ENCODE assay signal across 1 cellular context in genomic region chr21:43718872-43719747, GRCh38.
TF ChIP-seq lines count a peak whose summit lies in the region.

Gene PDXK (plus strand): TSS chr21:43719129. CDS start chr21:43719295, 166 bp downstream.

TF ChIP-seq in GM12878, 131 proteins besides CTCF, POLR2A, EP300 and RAD21 (continued from another document):
- TF ChIP-seq RELA (IDR thresholded peaks at IDR 0.05; ENCODE audit: borderline replicate concordance, partially characterized antibody) (peak; percentile 59), HCFC1 (IDR thresholded peaks at IDR 0.05; ENCODE audit: low read length) (no peak), FOXK2 (IDR thresholded peaks at IDR 0.05) (no peak), BHLHE40 (IDR thresholded peaks at IDR 0.05; ENCODE audit: borderline replicate concordance in 1 of 2, low read depth in 2 of 2, low read length in 1 of 2) (peak; percentile 37 to 88), RB1 (IDR thresholded peaks at IDR 0.05; ENCODE audit: borderline replicate concordance) (peak; percentile 84), NKRF (conservative IDR thresholded peaks at IDR 0.05) (peak; percentile 75), SIN3A (IDR thresholded peaks at IDR 0.05; ENCODE audit: low read depth, low read length) (0 out of 2 replicates have a peak, but pooled peaks have one; percentile 51), IRF4 (IDR thresholded peaks at IDR 0.05; ENCODE audit: low read depth, low read length) (no peak), SMARCA5 (IDR thresholded peaks at IDR 0.05) (peak; percentile 72; the same call in 1 of the 2 replicates), ESRRA (IDR thresholded peaks at IDR 0.05; ENCODE audit: low read length) (no peak), SREBF2 (IDR thresholded peaks at IDR 0.05; ENCODE audit: low read length) (no peak), CREM (IDR thresholded peaks at IDR 0.05; ENCODE audit: low read depth) (peak; percentile 24; the same call in 1 of the 2 replicates), TCF12 (IDR thresholded peaks at IDR 0.05; ENCODE audit: low read depth, low read length) (peak; percentile 93), CEBPB (IDR thresholded peaks at IDR 0.05; ENCODE audit: borderline replicate concordance in 1 of 2, low read depth in 2 of 2, low read length in 2 of 2) (no peak), DPF2 (IDR thresholded peaks at IDR 0.05) (peak; percentile 87), ZNF687 (IDR thresholded peaks at IDR 0.05) (peak; percentile 72; the same call in 1 of the 2 replicates), PAX5 (IDR thresholded peaks at IDR 0.05; ENCODE audit: borderline replicate concordance, low read depth, low read length) (peak; percentile 23; the same call in 1 of the 2 replicates), NFXL1 (IDR thresholded peaks at IDR 0.05; ENCODE audit: borderline replicate concordance) (peak; percentile 62; the same call in 1 of the 2 replicates), SMC3 (IDR thresholded peaks at IDR 0.05; ENCODE audit: borderline replicate concordance, low read length) (no peak), SMAD1 (IDR thresholded peaks at IDR 0.05; ENCODE audit: low read depth, partially characterized antibody) (no peak), BACH1 (IDR thresholded peaks at IDR 0.05; ENCODE audit: borderline replicate concordance) (0 out of 2 replicates have a peak, but pooled peaks have one; percentile 10), ATF7 (IDR thresholded peaks at IDR 0.05; ENCODE audit: low read depth) (no peak), TCF3 (IDR thresholded peaks at IDR 0.05; ENCODE audit: borderline replicate concordance, insufficient read depth, low read depth, low read length) (peak; percentile 92), STAT1 (conservative IDR thresholded peaks at IDR 0.05) (no peak), NR2F1 (conservative IDR thresholded peaks at IDR 0.05) (peak; percentile 54), STAT3 (IDR thresholded peaks at IDR 0.05; ENCODE audit: low read depth, low read length) (no peak), ZNF274 (IDR thresholded peaks at IDR 0.05; ENCODE audit: insufficient read depth, insufficient read length) (no peak), ZNF24 (IDR thresholded peaks at IDR 0.05) (peak; percentile 100), MYB (IDR thresholded peaks at IDR 0.05; ENCODE audit: borderline replicate concordance, low read depth, low read length) (no peak), EGR1 (IDR thresholded peaks at IDR 0.05; ENCODE audit: borderline replicate concordance in 1 of 2, low read depth in 2 of 2, low read length in 2 of 2) (peak in 1 of 2 experiments; percentile 84; a peak in 2 of 3 replicates), POLR2AphosphoS5 (IDR thresholded peaks at IDR 0.05; ENCODE audit: low read length) (peak; percentile 65; the same call in 1 of the 2 replicates), ZBED1 (IDR thresholded peaks at IDR 0.05; ENCODE audit: borderline replicate concordance) (no peak), SPI1 (IDR thresholded peaks at IDR 0.05; ENCODE audit: borderline replicate concordance, insufficient read depth, low read depth, low read length) (peak; percentile 90), GATAD2B (conservative IDR thresholded peaks at IDR 0.05; ENCODE audit: low read depth) (peak; percentile 72), YY1 (IDR thresholded peaks at IDR 0.05; ENCODE audit: low read depth, low read length) (peak; percentile 13; the same call in 1 of the 2 replicates), HSF1 (IDR thresholded peaks at IDR 0.05; ENCODE audit: low read depth, low read length) (no peak), MXI1 (IDR thresholded peaks at IDR 0.05; ENCODE audit: low read depth, low read length) (peak; percentile 50), ZBTB40 (IDR thresholded peaks at IDR 0.05; ENCODE audit: borderline replicate concordance) (no peak), ZNF217 (IDR thresholded peaks at IDR 0.05) (0 out of 2 replicates have a peak, but pooled peaks have one; percentile 42), TBL1XR1 (IDR thresholded peaks at IDR 0.05; ENCODE audit: low read depth, low read length) (no peak), RAD51 (IDR thresholded peaks at IDR 0.05) (no peak), ZNF207 (IDR thresholded peaks at IDR 0.05; ENCODE audit: borderline replicate concordance) (peak; percentile 57; the same call in 1 of the 2 replicates), LARP7 (IDR thresholded peaks at IDR 0.05) (peak; percentile 89), JUNB (IDR thresholded peaks at IDR 0.05) (no peak), ETV6 (conservative IDR thresholded peaks at IDR 0.05 in 1 of 2, IDR thresholded peaks at IDR 0.05 in 1 of 2; ENCODE audit: borderline replicate concordance in 1 of 2, low read depth in 1 of 2) (peak in 1 of 2 experiments; percentile 41; a peak in 2 of 4 replicates), NR2C1 (IDR thresholded peaks at IDR 0.05) (peak; percentile 20; the same call in 1 of the 2 replicates), IKZF1 (conservative IDR thresholded peaks at IDR 0.05) (peak; percentile 73), ELK1 (IDR thresholded peaks at IDR 0.05; ENCODE audit: low read depth, low read length) (0 out of 2 replicates have a peak, but pooled peaks have one; percentile 7), IKZF2 (IDR thresholded peaks at IDR 0.05) (peak in 1 of 2 experiments; percentile 16; a peak in 1 of 4 replicates)
